13 cellular contexts compared by ENCODE assay signal in genomic region chr10:67815571-67816059, GRCh38. TPM values are rescaled to one million over a fixed set of nuclear protein-coding genes. Genes with fewer than 3 reads are reported as not detected.
A peak's percentile ranks its signal among the peaks of the same experiment; 100 is the strongest.
DNase-seq lines count a peak whose midpoint lies in the region; ATAC-seq and TF ChIP-seq lines count a peak whose summit lies in the region.
"Had no signal": no experiment of that assay in that cellular context is flagged by ENCODE, and none has a peak within 500 bp of the region (broad histone marks: within the 10 kb centered on the region; RNA-seq: fewer than 3 reads in every experiment).

No MANE protein-coding gene starts in this region.

- DNase-seq in A673 (ENCODE audit: low spot score) (peak; percentile 87), HEK293T (ENCODE audit: extremely low spot score) (no peak), RWPE2 (ENCODE audit: low spot score) (no peak), epithelial cell of prostate (ENCODE audit: low read depth, low spot score) (peak; percentile 29), tibial nerve (ENCODE audit: low spot score in 2 of 2) (no peak), lower leg skin (ENCODE audit: low spot score in 2 of 2) (no peak)
- DNase-seq in NK-92 treated with Interleukin-12 subunit alpha and Interleukin-12 subunit beta, amount 100 ng/mL, for 24 hours (lab: John Stamatoyannopoulos, UW): no peak
- DNase-seq: activated B cell treated with CpG ODN at 0.5 μM for 24 hours, NCI-H1105 treated with DMSO at 0.1 percent for 48 hours, transverse colon had no signal

- H3K4me3 ChIP-seq in A673 (ENCODE audit: low read depth, low read length, poor library complexity, severe bottlenecking): no peak overlapping the region
- H3K4me3 ChIP-seq in RWPE2 (ENCODE audit: severe bottlenecking): no peak overlapping the region
- no peak overlapping the region for H3K4me3 ChIP-seq in tibial nerve
- H3K4me3 ChIP-seq in lower leg skin (ENCODE audit: low read depth, poor library complexity, severe bottlenecking): no peak overlapping the region
- H3K4me3 ChIP-seq: transverse colon had no signal

- TF ChIP-seq POLR2A in tibial nerve (IDR thresholded peaks at IDR 0.05) (no peak), lower leg skin (IDR thresholded peaks at IDR 0.05) (no peak)

- H3K9me3 ChIP-seq in A673 (ENCODE audit: low read depth, low read length, poor library complexity, severe bottlenecking) (peaks cover 7% of the 10 kb centered on the region), RWPE2 (ENCODE audit: severe bottlenecking) (no peaks in the 10 kb centered on the region), tibial nerve (no peaks in the 10 kb centered on the region)
- H3K9me3 ChIP-seq: transverse colon had no signal

- H3K27ac ChIP-seq in A673 (ENCODE audit: low read depth, low read length, poor library complexity, severe bottlenecking) (peak overlapping the region; percentile 90), RWPE2 (ENCODE audit: poor library complexity, severe bottlenecking) (no peak overlapping the region), epithelial cell of prostate (no peak overlapping the region), tibial nerve (no peak overlapping the region)
- H3K27ac ChIP-seq: C4-2B, transverse colon had no signal

- TF ChIP-seq EP300 in tibial nerve (IDR thresholded peaks at IDR 0.05): no peak

- ATAC-seq in RWPE2 (ENCODE audit: low read depth) (peak; percentile 49; the same call in 2 of the 3 replicates), GM18519 (IDR thresholded peaks at IDR 0.05; ENCODE audit: low FRiP score, unreplicated experiment) (no peak)

- 69 to 74% methylated on average over 4 of the region's 4 CpGs for WGBS in tibial nerve, 2 donors
- WGBS in lower leg skin, 2 donors: 41 to 63% methylated on average over 4 of the region's 4 CpGs

- no peak for TF ChIP-seq CTCF in A673 (conservative IDR thresholded peaks at IDR 0.05; ENCODE audit: low read depth, low read length)
- no peak for TF ChIP-seq CTCF in RWPE2 (IDR thresholded peaks at IDR 0.05; ENCODE audit: poor library complexity, severe bottlenecking)
- no peak for TF ChIP-seq CTCF in tibial nerve (IDR thresholded peaks at IDR 0.05)
- no peak for TF ChIP-seq CTCF in lower leg skin (IDR thresholded peaks at IDR 0.05)

- H3K4me1 ChIP-seq in A673 (ENCODE audit: insufficient read depth, low read length, poor library complexity, severe bottlenecking) (peaks cover 45% of the 10 kb centered on the region), RWPE2 (ENCODE audit: insufficient read depth, poor library complexity, severe bottlenecking) (peaks cover 24% of the 10 kb centered on the region), tibial nerve (no peaks in the 10 kb centered on the region)

- no TSS peak for BruUV-seq in A673 (replicated peaks; lab: Mats Ljungman, UMichigan)

- intact Hi-C loops in A673 (cut with micrococcal nuclease; ENCODE audit: unreplicated experiment) (no loop called here), lower leg skin (cut with DNase I; ENCODE audit: low total_unique reads) (no loop called here)

- CTCF ChIA-PET in A673 (lab: Charles Lee): no interaction called here
- CTCF ChIA-PET in HEK293T (lab: Yijun Ruan, JAX): interaction anchor here (0.6 kb wide), 1 partner anchor 101 kb away, joined by 4 read pairs; no protein-coding TSS in a partner anchor

- H3K27me3 ChIP-seq in A673 (replicated peaks; ENCODE audit: insufficient read depth, low read depth, low read length, poor library complexity) (no peaks in the 10 kb centered on the region), RWPE2 (ENCODE audit: insufficient read depth, poor library complexity, severe bottlenecking) (no peaks in the 10 kb centered on the region), tibial nerve (no peaks in the 10 kb centered on the region)
- H3K27me3 ChIP-seq: transverse colon had no signal

- peaks cover 37% of the 10 kb centered on the region for H3K36me3 ChIP-seq in A673 (ENCODE audit: insufficient read depth, low read length, poor library complexity, severe bottlenecking)
- no peaks in the 10 kb centered on the region for H3K36me3 ChIP-seq in RWPE2 (ENCODE audit: low read depth)
- no peaks in the 10 kb centered on the region for H3K36me3 ChIP-seq in tibial nerve
- H3K36me3 ChIP-seq: transverse colon had no signal

- POLR2A ChIA-PET in A673 (lab: Charles Lee; ENCODE audit: low non-redundant PET) (interaction anchor here (0.6 kb wide), 2 partner anchors 14 to 19 kb away, joined by 9 to 10 read pairs; no protein-coding TSS in a partner anchor), HEK293T (lab: Yijun Ruan, JAX) (no interaction called here)

TF ChIP-seq in HEK293T, 16 proteins besides CTCF, POLR2A, EP300 and RAD21:
- TF ChIP-seq HDGF (IDR thresholded peaks at IDR 0.05; ENCODE audit: borderline replicate concordance): no peak
- TF ChIP-seq PKNOX1 (IDR thresholded peaks at IDR 0.05): 0 out of 2 replicates have a peak, but pooled peaks have one; percentile 16

RNA-seq across cellular contexts. Expression of gene DNAJC12, which starts 22.4 kb away (rescaled TPM):
- total RNA-seq in A673 (2021): 147 and 182 TPM in 2 replicates
- total RNA-seq in tibial nerve: 1 to 10 TPM; 1.2 to 5.4 (median 3.3) TPM
- total RNA-seq in lower leg skin: under 1 TPM in 1 of 4 donors, not detected in 3; 0.49 TPM
- total RNA-seq: mononuclear cell had no signal

Comparison
In these comparisons a context has a peak if more than half of its experiments do, and no peak if none do; other contexts are left out.
1. DNase-seq: peak in A673 (single experiment) and epithelial cell of prostate (single experiment); none in HEK293T (single experiment), RWPE2 (single experiment), NK-92 treated with Interleukin-12 subunit alpha and Interleukin-12 subunit beta, amount 100 ng/mL, for 24 hours (single experiment), tibial nerve (0 of 2) and lower leg skin (0 of 2).
2. RNA of gene DNAJC12, which starts 22.4 kb away (total RNA-seq): 147 to 182 TPM in A673; 1.2 to 5.4 TPM in tibial nerve and 0.49 TPM in lower leg skin; every median in the first group is over 10 times any median in the second.